In the genomic region with DNA sequence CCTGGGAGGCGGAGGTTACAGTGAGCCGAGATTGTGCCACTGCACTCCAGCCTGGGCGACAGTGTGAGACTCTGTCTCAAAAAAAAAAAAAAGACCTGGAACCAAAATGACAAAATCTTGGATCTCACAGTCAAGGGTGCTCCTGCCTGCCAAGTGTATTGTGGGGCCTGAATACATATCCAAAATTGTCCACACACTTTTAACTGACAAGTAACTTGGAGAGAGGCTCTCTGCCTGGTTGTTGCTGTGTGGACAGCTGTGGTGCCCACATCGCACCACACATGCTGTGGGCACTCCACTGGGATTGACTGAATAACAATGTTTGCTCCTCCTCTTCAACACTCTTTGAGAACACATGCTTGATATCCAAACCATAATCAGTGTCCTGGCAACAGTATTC, we compare ENCODE assay signal across 25 cellular contexts.
DNase-seq lines count a peak whose midpoint lies in the region; ATAC-seq and TF ChIP-seq lines count a peak whose summit lies in the region.
"Had no signal": no experiment of that assay in that cellular context is flagged by ENCODE, and none has a peak within 500 bp of the region (broad histone marks: within the 10 kb centered on the region; RNA-seq: fewer than 3 reads in every experiment).

No MANE protein-coding gene starts in this region.

- peak overlapping the region; percentile 95 for H2BK120ac ChIP-seq in trophoblast cell (ENCODE audit: insufficient read depth, low read length, poor library complexity)

- H2AK5ac ChIP-seq in trophoblast cell (ENCODE audit: low read length), result peak overlapping the region; percentile 99

- no peaks in the 10 kb centered on the region for H3K27me3 ChIP-seq in trophoblast cell (ENCODE audit: insufficient read depth, low read length)
- H3K27me3 ChIP-seq: BLaER1 treated with 17β-estradiol and CSF1 and Interleukin-3, amounts not matched to agents 10 nM and 100 nM; body of pancreas; tibial nerve had no signal

- peak overlapping the region; percentile 92 for H4K91ac ChIP-seq in trophoblast cell (ENCODE audit: low read depth, low read length)

- H4K8ac ChIP-seq in trophoblast cell (ENCODE audit: low read depth, low read length), result no peak overlapping the region

- no peak overlapping the region for H4K12ac ChIP-seq in trophoblast cell (ENCODE audit: low read depth, low read length)

- ATAC-seq in left cardiac atrium (peak; percentile 72 to 94), SK-N-SH treated with all-trans-retinoic acid at 6 μM for 48 hours (no peak)
- ATAC-seq: activated CD8-positive, alpha-beta memory T cell treated with anti-CD3 and anti-CD28 coated beads, Interleukin-2, amount 10 ng/mL, durations not matched to agents 7 days and 5 days; body of pancreas; stimulated activated naive CD8-positive, alpha-beta T cell treated with anti-CD3 and anti-CD28 coated beads, Interleukin-15, amount 100 ng/mL, for 72 hours had no signal

- H3K23ac ChIP-seq in trophoblast cell (ENCODE audit: low read length), result no peak overlapping the region

- H3K27ac ChIP-seq in trophoblast cell (ENCODE audit: low read depth, low read length), result no peak overlapping the region
- H3K27ac ChIP-seq: BLaER1 treated with 17β-estradiol and CSF1 and Interleukin-3, amounts not matched to agents 10 nM and 100 nM; body of pancreas; tibial nerve; VCaP had no signal

- peak overlapping the region; percentile 99 for H2BK12ac ChIP-seq in trophoblast cell (ENCODE audit: low read length)

- H3K79me1 ChIP-seq in trophoblast cell (ENCODE audit: low read length), result peaks cover 13% of the 10 kb centered on the region

- H3K36me3 ChIP-seq in trophoblast cell (ENCODE audit: control insufficient read depth in 1 of 2, insufficient read depth in 2 of 2, low read length in 2 of 2), result peaks cover 0 to 2% of the 10 kb centered on the region in 2 experiments
- H3K36me3 ChIP-seq: BLaER1 treated with 17β-estradiol and CSF1 and Interleukin-3, amounts not matched to agents 10 nM and 100 nM; tibial nerve had no signal

- H2BK5ac ChIP-seq in trophoblast cell (ENCODE audit: low read depth, low read length, poor library complexity), result no peak overlapping the region

- H3K18ac ChIP-seq in trophoblast cell (ENCODE audit: low read length), result no peak overlapping the region

- H3K79me2 ChIP-seq in trophoblast cell (ENCODE audit: control insufficient read depth, insufficient read depth, low read length, poor library complexity), result no peaks in the 10 kb centered on the region

- H3K9me3 ChIP-seq in trophoblast cell (ENCODE audit: insufficient read depth, low read depth, low read length), result no peaks in the 10 kb centered on the region
- H3K9me3 ChIP-seq: BLaER1 treated with 17β-estradiol and CSF1 and Interleukin-3, amounts not matched to agents 10 nM and 100 nM; body of pancreas; tibial nerve had no signal

- DNase-seq in DMS79 (lab: John Stamatoyannopoulos, UW) (peak; percentile 50), NCI-H1092 treated with DMSO at 0.1 percent for 48 hours (lab: John Stamatoyannopoulos, UW) (peak; percentile 38), left cardiac atrium (no peak), trophoblast cell (no peak), hepatic stellate cell (ENCODE audit: low spot score) (no peak), hypothalamus (lab: John Stamatoyannopoulos, UW) (no peak)
- DNase-seq: activated CD4-positive, alpha-beta T cell treated with anti-CD3 and anti-CD28 coated beads, Interleukin-2, amount 50 U/mL, for 1 hour; activated CD8-positive, alpha-beta memory T cell treated with anti-CD3 and anti-CD28 coated beads, Interleukin-2, amount 10 ng/mL, durations not matched to agents 7 days and 5 days; activated naive CD4-positive, alpha-beta T cell; activated T-cell treated with anti-CD3 and anti-CD28 coated beads, Interleukin-2, amount 50 U/mL, for 48 hours; body of pancreas; effector CD8-positive, alpha-beta T cell; KBM-7; MM.1S; NCI-H1436 treated with DMSO at 0.1 percent for 48 hours; nucleus accumbens; SHP77 treated with DMSO at 0.1 percent for 48 hours; small intestine; stimulated activated CD8-positive, alpha-beta memory T cell treated with anti-CD3 and anti-CD28 coated beads, Interleukin-4, amount 100 ng/mL, for 48 hours; stimulated activated naive CD8-positive, alpha-beta T cell treated with anti-CD3 and anti-CD28 coated beads, Interleukin-15, amount 100 ng/mL, for 72 hours; T-helper 9 cell had no signal

- no peak overlapping the region for H3K9ac ChIP-seq in trophoblast cell (ENCODE audit: low read length)
- H3K9ac ChIP-seq: BLaER1 treated with 17β-estradiol and CSF1 and Interleukin-3, amounts not matched to agents 10 nM and 100 nM had no signal

- no CpG with 5 or more reads among the region's 4 CpGs for WGBS in trophoblast cell (ENCODE audit: extremely low coverage, insufficient coverage, insufficient read length)

- no peak overlapping the region for H2AFZ ChIP-seq in trophoblast cell (ENCODE audit: insufficient read depth, low read length, poor library complexity)

- H3K4me1 ChIP-seq in trophoblast cell (ENCODE audit: control insufficient read depth in 1 of 2, insufficient read depth in 2 of 2, low read length in 2 of 2), result peaks cover 6 to 17% of the 10 kb centered on the region in 2 experiments
- H3K4me1 ChIP-seq: body of pancreas, tibial nerve had no signal

- H3K4ac ChIP-seq in trophoblast cell (ENCODE audit: low read depth, low read length), result no peak overlapping the region

- intact Hi-C loops in left cardiac atrium (cut with DNase I), result no loop called here

- peak overlapping the region; percentile 75 for H3K14ac ChIP-seq in trophoblast cell (ENCODE audit: low read length)

- no peak overlapping the region for H3K4me3 ChIP-seq in trophoblast cell (ENCODE audit: low read depth, low read length)
- H3K4me3 ChIP-seq: BLaER1 treated with 17β-estradiol and CSF1 and Interleukin-3, amounts not matched to agents 10 nM and 100 nM; body of pancreas; tibial nerve had no signal

- H3K4me2 ChIP-seq in trophoblast cell (ENCODE audit: low read length), result no peak overlapping the region
- H3K4me2 ChIP-seq: BLaER1 treated with 17β-estradiol and CSF1 and Interleukin-3, amounts not matched to agents 10 nM and 100 nM had no signal

TF ChIP-seq in SK-N-SH treated with all-trans-retinoic acid at 6 μM for 48 hours, 23 proteins besides CTCF, POLR2A, EP300 and RAD21:
- no peak for TF ChIP-seq GLIS3 (CRISPR knock-in tag; IDR thresholded peaks at IDR 0.05)
- TF ChIP-seq ZNF70 (CRISPR knock-in tag; IDR thresholded peaks at IDR 0.05), result no peak
- TF ChIP-seq RARB (CRISPR knock-in tag; IDR thresholded peaks at IDR 0.05), result no peak
- TF ChIP-seq, protein P1, sequence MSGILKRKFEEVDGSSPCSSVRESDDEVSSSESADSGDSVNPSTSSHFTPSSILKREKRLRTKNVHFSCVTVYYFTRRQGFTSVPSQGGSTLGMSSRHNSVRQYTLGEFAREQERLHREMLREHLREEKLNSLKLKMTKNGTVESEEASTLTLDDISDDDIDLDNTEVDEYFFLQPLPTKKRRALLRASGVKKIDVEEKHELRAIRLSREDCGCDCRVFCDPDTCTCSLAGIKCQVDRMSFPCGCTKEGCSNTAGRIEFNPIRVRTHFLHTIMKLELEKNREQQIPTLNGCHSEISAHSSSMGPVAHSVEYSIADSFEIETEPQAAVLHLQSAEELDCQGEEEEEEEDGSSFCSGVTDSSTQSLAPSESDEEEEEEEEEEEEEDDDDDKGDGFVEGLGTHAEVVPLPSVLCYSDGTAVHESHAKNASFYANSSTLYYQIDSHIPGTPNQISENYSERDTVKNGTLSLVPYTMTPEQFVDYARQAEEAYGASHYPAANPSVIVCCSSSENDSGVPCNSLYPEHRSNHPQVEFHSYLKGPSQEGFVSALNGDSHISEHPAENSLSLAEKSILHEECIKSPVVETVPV (CRISPR knock-in tag; IDR thresholded peaks at IDR 0.05), result no peak
- TF ChIP-seq ZC3H10 (CRISPR knock-in tag; IDR thresholded peaks at IDR 0.05), result no peak
- no peak for TF ChIP-seq PPARA (CRISPR knock-in tag; IDR thresholded peaks at IDR 0.05; ENCODE audit: borderline replicate concordance)
- no peak for TF ChIP-seq ARNTL (CRISPR knock-in tag; IDR thresholded peaks at IDR 0.05; ENCODE audit: borderline replicate concordance, low read depth)
- no peak for TF ChIP-seq ZNF565 (CRISPR knock-in tag; conservative IDR thresholded peaks at IDR 0.05; ENCODE audit: low read depth)
- no peak for TF ChIP-seq ESRRG (CRISPR knock-in tag; IDR thresholded peaks at IDR 0.05)
- no peak for TF ChIP-seq POU6F1 (CRISPR knock-in tag; IDR thresholded peaks at IDR 0.05; ENCODE audit: borderline replicate concordance, low read depth)
- no peak for TF ChIP-seq ZFP3 (CRISPR knock-in tag; IDR thresholded peaks at IDR 0.05)
- no peak for TF ChIP-seq ZFP30 (CRISPR knock-in tag; IDR thresholded peaks at IDR 0.05)
- TF ChIP-seq CREB5 (CRISPR knock-in tag; IDR thresholded peaks at IDR 0.05; ENCODE audit: low read depth), result no peak
TF ChIP-seq in SK-N-SH treated with all-trans-retinoic acid at 6 μM for 48 hours: peak in this region for 0.

Comparison
In these comparisons a context has a peak if more than half of its experiments do, and no peak if none do; other contexts are left out.
1. DNase-seq: peak in DMS79 (single experiment) and NCI-H1092 treated with DMSO at 0.1 percent for 48 hours (single experiment); none in left cardiac atrium (single experiment), trophoblast cell (0 of 2), hepatic stellate cell (single experiment) and hypothalamus (0 of 51).